In the genomic region with DNA sequence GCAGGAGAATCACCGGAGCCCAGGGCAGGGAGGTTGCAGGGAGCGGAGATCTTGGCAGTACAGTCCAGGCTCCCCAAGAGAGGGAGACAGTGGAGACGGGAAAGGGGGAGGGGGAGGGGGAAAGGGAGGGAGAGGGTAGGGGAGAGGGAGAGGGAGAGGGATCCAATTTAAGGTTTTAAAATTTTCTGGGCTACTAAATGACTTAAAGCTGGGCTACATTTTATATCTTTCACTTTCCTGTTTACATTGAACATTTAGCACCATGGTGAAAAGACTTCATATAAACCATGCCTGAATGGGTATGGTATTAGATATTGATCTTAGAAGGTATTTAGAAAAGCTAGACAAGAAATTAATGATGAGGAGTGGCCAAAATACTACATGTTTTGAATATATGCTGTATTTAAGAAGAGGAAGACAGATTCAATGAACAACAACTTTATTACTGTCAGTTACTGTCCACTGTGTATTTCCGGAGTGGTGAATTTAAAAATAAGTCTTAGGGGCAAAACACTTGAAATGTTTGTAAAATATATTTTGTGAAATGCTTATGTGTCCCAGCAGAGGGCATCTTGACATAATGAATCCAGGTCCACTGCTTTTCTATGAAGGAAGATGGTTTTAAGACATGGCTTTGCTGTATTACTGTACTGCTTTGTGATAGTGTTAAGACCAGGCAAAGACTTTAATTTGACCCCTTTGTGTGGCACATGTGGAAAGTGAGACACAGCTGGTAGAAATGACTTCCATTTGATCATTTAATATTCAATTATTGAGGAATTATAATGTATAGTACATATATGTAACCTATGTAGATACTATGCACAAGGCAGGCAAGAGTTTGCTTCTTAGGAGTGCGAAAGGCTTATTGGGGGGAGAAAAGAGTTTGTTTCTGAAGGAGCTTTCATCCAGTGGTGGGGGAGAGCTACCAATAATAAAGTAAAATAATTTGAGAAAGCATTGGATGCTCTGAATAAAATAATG, we compare ENCODE assay signal across 9 cellular contexts. TPM values are rescaled to one million over a fixed set of nuclear protein-coding genes. Genes with fewer than 3 reads are reported as not detected.
DNase-seq lines count a peak whose midpoint lies in the region; ATAC-seq and TF ChIP-seq lines count a peak whose summit lies in the region.
"Had no signal": no experiment of that assay in that cellular context is flagged by ENCODE, and none has a peak within 500 bp of the region (broad histone marks: within the 10 kb centered on the region; RNA-seq: fewer than 3 reads in every experiment).

No MANE protein-coding gene starts in this region.

- H3K4me3 ChIP-seq in SK-N-SH (ENCODE audit: low read depth in 2 of 2, low read length in 1 of 2), result no peak overlapping the region
- no peak overlapping the region for H3K4me3 ChIP-seq in fibroblast of pulmonary artery (replicated peaks; ENCODE audit: low read depth, low read length)
- H3K4me3 ChIP-seq in gastrocnemius medialis, result no peak overlapping the region
- no peak overlapping the region for H3K4me3 ChIP-seq in sigmoid colon

- peaks cover 5 to 9% of the 10 kb centered on the region in 2 experiments for H3K4me1 ChIP-seq in SK-N-SH (ENCODE audit: control insufficient read depth in 1 of 2, insufficient read depth in 2 of 2, low read depth in 1 of 2, low read length in 1 of 2)
- H3K4me1 ChIP-seq in gastrocnemius medialis, result no peaks in the 10 kb centered on the region
- no peaks in the 10 kb centered on the region for H3K4me1 ChIP-seq in sigmoid colon

- peak overlapping the region; percentile 63 for H3K4me2 ChIP-seq in SK-N-SH

- TF ChIP-seq CTCF in SK-N-SH (IDR thresholded peaks at IDR 0.05) (peak; percentile 93), fibroblast of pulmonary artery (IDR thresholded peaks at IDR 0.05; ENCODE audit: low read length, missing control alignments) (peak; percentile 60), gastrocnemius medialis (IDR thresholded peaks at IDR 0.05 in 4 of 5, conservative IDR thresholded peaks at IDR 0.05 in 1 of 5) (peak; percentile 41 to 45 (median 43)), sigmoid colon (IDR thresholded peaks at IDR 0.05) (peak in 2 of 4 experiments; percentile 14 to 31)

- in situ Hi-C loops in gastrocnemius medialis (cut with MboI; ENCODE audit: low sequenced_read_pairs in 4 of 4), result loop anchor here (10.0 to 25.0 kb wide), 3 partner anchors 148 to 348 kb away; no protein-coding TSS in a partner anchor

- H4K20me1 ChIP-seq in SK-N-SH (ENCODE audit: insufficient read depth), result no peaks in the 10 kb centered on the region

- DNase-seq in NOMO-1 treated with DMSO at 0.1 percent for 48 hours (lab: John Stamatoyannopoulos, UW; ENCODE audit: unreplicated experiment) (peak; percentile 28), NOMO-1 treated with dmso at 0.1 percent for 144 hours (lab: John Stamatoyannopoulos, UW; ENCODE audit: unreplicated experiment) (no peak), NAMALWA (ENCODE audit: low spot score) (peak; percentile 88), SK-N-SH (peak; percentile 79), fibroblast of pulmonary artery (ENCODE audit: low read depth) (peak; percentile 85), gastrocnemius medialis (no peak), mesenteric fat pad (ENCODE audit: low spot score) (no peak), sigmoid colon (no peak)
- DNase-seq: activated naive CD8-positive, alpha-beta T cell treated with anti-CD3 and anti-CD28 coated beads, Interleukin-2, amount 10 ng/mL, durations not matched to agents 7 days and 5 days had no signal

- WGBS in SK-N-SH (ENCODE audit: low lambda C conversion rate), result 67% methylated on average over 5 of the region's 5 CpGs
- 84 to 86% methylated on average over 5 of the region's 5 CpGs for WGBS in sigmoid colon, 2 donors

- H3K9me3 ChIP-seq in SK-N-SH (peaks cover 11% of the 10 kb centered on the region; the same call in 1 of the 2 replicates), gastrocnemius medialis (no peaks in the 10 kb centered on the region), sigmoid colon (no peaks in the 10 kb centered on the region)

- H3K36me3 ChIP-seq in SK-N-SH (replicated peaks in 1 of 2; ENCODE audit: control insufficient read depth in 1 of 2, insufficient read depth in 2 of 2, low read length in 1 of 2) (peaks cover 9 to 32% of the 10 kb centered on the region in 2 experiments), gastrocnemius medialis (peaks cover 0 to 27% of the 10 kb centered on the region in 2 donors), sigmoid colon (peaks cover 0 to 28% (median 8%) of the 10 kb centered on the region in 4 donors)

- CTCF ChIA-PET in SK-N-SH (lab: Yijun Ruan, JAX), result interaction anchor here (0.6 to 7.5 kb wide), 51 partner anchors 9 to 358 kb away, joined by 3 to 187 read pairs (median 4); no protein-coding TSS in a partner anchor

- H3F3A ChIP-seq in SK-N-SH (replicated peaks; ENCODE audit: insufficient read depth), result peaks cover 13% of the 10 kb centered on the region

- ATAC-seq in gastrocnemius medialis, result no peak

- peak; percentile 100 for TF ChIP-seq RAD21 in SK-N-SH (IDR thresholded peaks at IDR 0.05; ENCODE audit: low read length)

- POLR2A ChIA-PET in SK-N-SH (lab: Yijun Ruan, JAX), result no interaction called here

- H3K79me2 ChIP-seq in SK-N-SH (ENCODE audit: insufficient read depth), result peaks cover 10% of the 10 kb centered on the region; the same call in 1 of the 2 replicates

- TF ChIP-seq EP300 in SK-N-SH (IDR thresholded peaks at IDR 0.05; ENCODE audit: borderline replicate concordance in 1 of 2, low read depth in 1 of 2, low read length in 1 of 2), result no peak
- TF ChIP-seq EP300 in sigmoid colon (IDR thresholded peaks at IDR 0.05), result no peak

- H3K9ac ChIP-seq in SK-N-SH, result peak overlapping the region; percentile 25; the same call in 1 of the 2 replicates

- no peaks in the 10 kb centered on the region for H3K27me3 ChIP-seq in SK-N-SH (ENCODE audit: insufficient read depth)
- no peaks in the 10 kb centered on the region for H3K27me3 ChIP-seq in gastrocnemius medialis
- H3K27me3 ChIP-seq in sigmoid colon, result no peaks in the 10 kb centered on the region

- no peak overlapping the region for H2AFZ ChIP-seq in SK-N-SH (ENCODE audit: low read depth)

- no peaks in the 10 kb centered on the region for H3K9me2 ChIP-seq in SK-N-SH

- H3K27ac ChIP-seq in SK-N-SH (ENCODE audit: low read depth in 2 of 2, low read length in 1 of 2) (peak overlapping the region; percentile 9 to 85; a peak in 3 of 4 replicates), gastrocnemius medialis (no peak overlapping the region), sigmoid colon (no peak overlapping the region)

- TF ChIP-seq POLR2A in gastrocnemius medialis (IDR thresholded peaks at IDR 0.05), result no peak
- no peak for TF ChIP-seq POLR2A in sigmoid colon (IDR thresholded peaks at IDR 0.05)

- intact Hi-C loops in gastrocnemius medialis (cut with DNase I; ENCODE audit: low total_unique reads), result loop anchor here (1.0 kb wide), 1 partner anchor 161 kb away; no protein-coding TSS in a partner anchor
- intact Hi-C loops in sigmoid colon (cut with DNase I), result no loop called here

TF ChIP-seq in SK-N-SH, 30 proteins besides CTCF, POLR2A, EP300 and RAD21 (continues in another document):
- TF ChIP-seq EZH2phosphoT487 (IDR thresholded peaks at IDR 0.05; ENCODE audit: borderline replicate concordance, low read depth) (no peak), NFIC (IDR thresholded peaks at IDR 0.05; ENCODE audit: borderline replicate concordance) (no peak), TEAD4 (IDR thresholded peaks at IDR 0.05; ENCODE audit: borderline replicate concordance, insufficient read depth) (no peak), SIN3A (IDR thresholded peaks at IDR 0.05; ENCODE audit: borderline replicate concordance, low read depth, low read length) (no peak), RCOR1 (IDR thresholded peaks at IDR 0.05; ENCODE audit: low read length) (no peak)
- TF ChIP-seq, protein P1, sequence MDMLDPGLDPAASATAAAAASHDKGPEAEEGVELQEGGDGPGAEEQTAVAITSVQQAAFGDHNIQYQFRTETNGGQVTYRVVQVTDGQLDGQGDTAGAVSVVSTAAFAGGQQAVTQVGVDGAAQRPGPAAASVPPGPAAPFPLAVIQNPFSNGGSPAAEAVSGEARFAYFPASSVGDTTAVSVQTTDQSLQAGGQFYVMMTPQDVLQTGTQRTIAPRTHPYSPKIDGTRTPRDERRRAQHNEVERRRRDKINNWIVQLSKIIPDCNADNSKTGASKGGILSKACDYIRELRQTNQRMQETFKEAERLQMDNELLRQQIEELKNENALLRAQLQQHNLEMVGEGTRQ (IDR thresholded peaks at IDR 0.05; ENCODE audit: borderline replicate concordance, low read depth, low read length), result no peak
- TF ChIP-seq, protein P2, sequence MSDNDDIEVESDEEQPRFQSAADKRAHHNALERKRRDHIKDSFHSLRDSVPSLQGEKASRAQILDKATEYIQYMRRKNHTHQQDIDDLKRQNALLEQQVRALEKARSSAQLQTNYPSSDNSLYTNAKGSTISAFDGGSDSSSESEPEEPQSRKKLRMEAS (IDR thresholded peaks at IDR 0.05; ENCODE audit: low read depth), result no peak

RNA-seq across cellular contexts. Expression of a gene that starts 52.8 kb away (rescaled TPM):
- 10.9 and 16.9 TPM in 2 replicates for polyA plus RNA-seq in SK-N-SH (2012; rRNA removed)
- polyA plus RNA-seq in SK-N-SH (2012; cell fraction: cytosol; rRNA removed), result 6.8 and 10.2 TPM in 2 replicates
- 34.0 and 53.6 TPM in 2 replicates for polyA plus RNA-seq in SK-N-SH (2012; cell fraction: nucleus; rRNA removed)
- 10 to 100 TPM; 11.3 to 26.3 (median 18.0) TPM for total RNA-seq in gastrocnemius medialis
- total RNA-seq in mesenteric fat pad, result 16.2 TPM
- total RNA-seq in sigmoid colon, result 10 to 100 TPM; 15.0 to 18.1 (median 17.2) TPM
- polyA plus RNA-seq in sigmoid colon, result 1 to 10 TPM; 4.8 to 9.9 (median 5.1) TPM

Comparison
In these comparisons a context has a peak if more than half of its experiments do, and no peak if none do; other contexts are left out.
1. DNase-seq: peak in NOMO-1 treated with DMSO at 0.1 percent for 48 hours (single experiment), NAMALWA (single experiment), SK-N-SH (single experiment) and fibroblast of pulmonary artery (single experiment); none in NOMO-1 treated with dmso at 0.1 percent for 144 hours (single experiment), gastrocnemius medialis (0 of 2), mesenteric fat pad (single experiment) and sigmoid colon (single experiment).
2. H3K27ac ChIP-seq: peak in SK-N-SH (2 of 2); none in gastrocnemius medialis (0 of 4) and sigmoid colon (0 of 4).